10 cellular contexts compared by ENCODE assay signal in the genomic region with DNA sequence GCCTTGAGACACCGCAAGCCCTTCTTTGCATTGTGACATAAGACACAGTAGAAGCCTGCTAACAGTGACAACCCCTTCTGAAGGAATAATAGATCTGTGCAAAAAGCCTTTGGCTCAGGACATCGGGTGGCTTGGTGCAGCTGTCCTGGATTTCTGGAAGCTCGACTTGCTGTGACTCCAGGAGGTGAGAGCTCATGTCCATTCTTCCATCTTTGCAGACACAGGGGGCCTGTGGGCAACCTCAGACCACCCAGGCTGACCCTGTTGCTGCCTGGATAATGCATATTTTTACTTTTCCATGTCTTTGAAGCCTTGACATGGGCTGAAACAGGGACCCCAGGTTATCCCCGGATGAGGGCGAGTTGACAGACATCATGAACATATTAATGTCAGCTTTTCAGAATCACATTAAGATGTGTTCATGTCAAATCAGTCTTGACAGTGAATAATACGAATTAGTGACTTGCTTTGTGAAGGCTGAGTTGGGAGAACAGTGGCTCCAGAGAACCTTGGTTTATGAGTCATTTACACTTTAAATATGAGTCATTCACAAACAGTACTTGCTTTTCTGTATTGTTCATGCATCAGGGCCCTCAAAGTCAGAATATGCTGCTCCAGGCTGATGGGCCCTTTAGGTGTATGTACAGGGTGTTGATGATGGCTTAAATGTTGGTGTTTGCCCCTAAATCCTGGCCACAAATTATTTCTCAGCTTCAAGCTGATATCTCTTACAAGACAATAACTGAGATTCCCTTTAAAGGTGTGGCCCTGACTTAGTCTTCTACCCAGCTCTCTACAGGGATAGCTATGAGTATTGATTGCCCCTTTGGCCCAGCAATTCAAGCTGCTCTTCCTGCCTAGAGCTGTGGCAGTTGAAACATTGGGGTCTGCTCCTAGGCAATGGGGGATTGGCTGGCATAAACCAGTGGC.
A peak's percentile ranks its signal among the peaks of the same experiment; 100 is the strongest.
DNase-seq lines count a peak whose midpoint lies in the region; ATAC-seq and TF ChIP-seq lines count a peak whose summit lies in the region.
"Had no signal": no experiment of that assay in that cellular context is flagged by ENCODE, and none has a peak within 500 bp of the region (broad histone marks: within the 10 kb centered on the region; RNA-seq: fewer than 3 reads in every experiment).

No MANE protein-coding gene starts in this region.

- no peak overlapping the region for H3K27ac Mint-ChIP-seq in stimulated activated memory B cell treated with anti-CD40 and anti-IgM and Interleukin-4, amounts not matched to agents 10 μg/mL and 1 μg/mL and 100 μg/mL, for 72 hours
- H3K27ac Mint-ChIP-seq in T-helper 17 cell: no peak overlapping the region
- H3K27ac Mint-ChIP-seq: memory B cell had no signal

- no peak for TF ChIP-seq POLR2A in suprapubic skin (IDR thresholded peaks at IDR 0.05)

- 30% methylated on average over 6 of the region's 6 CpGs for whole genome bisulfite sequencing in mammary epithelial cell (ENCODE audit: low coverage, missing lambda C conversion rate)
- 78% methylated on average over 6 of the region's 6 CpGs for WGBS in suprapubic skin

- CTCF ChIA-PET in mammary epithelial cell (lab: Charles Lee; ENCODE audit: low non-redundant PET): no interaction called here

- no peaks in the 10 kb centered on the region for H3K79me2 ChIP-seq in mammary epithelial cell (ENCODE audit: insufficient read depth, low read length)

- H3K9me3 ChIP-seq in mammary epithelial cell (replicated peaks; ENCODE audit: insufficient read depth, low read length): no peaks in the 10 kb centered on the region
- H3K9me3 ChIP-seq in T-helper 17 cell (ENCODE audit: control insufficient read depth, low read length, poor library complexity, severe bottlenecking): no peaks in the 10 kb centered on the region
- peaks cover 9% of the 10 kb centered on the region for H3K9me3 ChIP-seq in suprapubic skin

- peaks cover 11% of the 10 kb centered on the region for H3K36me3 Mint-ChIP-seq in stimulated activated memory B cell treated with anti-CD40 and anti-IgM and Interleukin-4, amounts not matched to agents 10 μg/mL and 1 μg/mL and 100 μg/mL, for 72 hours
- peaks cover 2% of the 10 kb centered on the region for H3K36me3 Mint-ChIP-seq in T-helper 17 cell (ENCODE audit: low read depth)

- H3K27me3 ChIP-seq in mammary epithelial cell (ENCODE audit: insufficient read depth, low read length) (no peaks in the 10 kb centered on the region), suprapubic skin (no peaks in the 10 kb centered on the region)

- dilution Hi-C loops in mammary epithelial cell (cut with HindIII; ENCODE audit: low sequenced_read_pairs): no loop called here

- no peak overlapping the region for H3K4me3 ChIP-seq in mammary epithelial cell (replicated peaks in 1 of 3; ENCODE audit: insufficient read depth in 1 of 3, low read depth in 2 of 3, low read length in 3 of 3)
- no peak overlapping the region for H3K4me3 ChIP-seq in suprapubic skin

- no peak overlapping the region for H3K9ac ChIP-seq in mammary epithelial cell (ENCODE audit: insufficient read depth, low read length)

- no peaks in the 10 kb centered on the region for H4K20me1 ChIP-seq in mammary epithelial cell (ENCODE audit: insufficient read depth, low read length)

- TF ChIP-seq CTCF in mammary epithelial cell (conservative IDR thresholded peaks at IDR 0.05 in 1 of 2, IDR thresholded peaks at IDR 0.05 in 1 of 2; ENCODE audit: extremely low read depth in 1 of 2, insufficient read depth in 1 of 2, low read depth in 1 of 2, low read length in 2 of 2) (no peak), suprapubic skin (IDR thresholded peaks at IDR 0.05) (no peak)

- ATAC-seq in HG03378 (IDR thresholded peaks at IDR 0.05; ENCODE audit: unreplicated experiment) (peak; percentile 90), T-helper 17 cell (no peak), HG03521 (IDR thresholded peaks at IDR 0.05; ENCODE audit: unreplicated experiment) (no peak)
- ATAC-seq in stimulated activated memory B cell treated with anti-CD40 and anti-IgM and Interleukin-4, amounts not matched to agents 10 μg/mL and 1 μg/mL and 100 μg/mL, for 72 hours: peak; percentile 92

- H3K4me2 ChIP-seq in mammary epithelial cell (ENCODE audit: insufficient read depth, low read depth, low read length): peak overlapping the region; percentile 32

- intact Hi-C loops in mammary epithelial cell (cut with micrococcal nuclease): no loop called here

- H3K27me3 Mint-ChIP-seq in stimulated activated memory B cell treated with anti-CD40 and anti-IgM and Interleukin-4, amounts not matched to agents 10 μg/mL and 1 μg/mL and 100 μg/mL, for 72 hours: peaks cover 30% of the 10 kb centered on the region
- H3K27me3 Mint-ChIP-seq in T-helper 17 cell: peaks cover 28% of the 10 kb centered on the region

- no peaks in the 10 kb centered on the region for H3K36me3 ChIP-seq in mammary epithelial cell (ENCODE audit: insufficient read depth, low read length)
- no peaks in the 10 kb centered on the region for H3K36me3 ChIP-seq in suprapubic skin

- in situ Hi-C loops in mammary epithelial cell (cut with MboI; ENCODE audit: low sequenced_read_pairs in 2 of 2): no loop called here

- no peak overlapping the region for H3K4me3 Mint-ChIP-seq in stimulated activated memory B cell treated with anti-CD40 and anti-IgM and Interleukin-4, amounts not matched to agents 10 μg/mL and 1 μg/mL and 100 μg/mL, for 72 hours
- no peak overlapping the region for H3K4me3 Mint-ChIP-seq in T-helper 17 cell
- H3K4me3 Mint-ChIP-seq: memory B cell had no signal

- peaks cover 12% of the 10 kb centered on the region for H3K4me1 Mint-ChIP-seq in stimulated activated memory B cell treated with anti-CD40 and anti-IgM and Interleukin-4, amounts not matched to agents 10 μg/mL and 1 μg/mL and 100 μg/mL, for 72 hours
- H3K4me1 Mint-ChIP-seq in T-helper 17 cell: no peaks in the 10 kb centered on the region
- H3K4me1 Mint-ChIP-seq: memory B cell had no signal

- DNase-seq in activated naive CD4-positive, alpha-beta T cell treated with Interleukin-2 at 50 U/mL for 16 hours: peak; percentile 6
- DNase-seq in activated naive CD4-positive, alpha-beta T cell (lab: John Stamatoyannopoulos, UW): no peak
- DNase-seq in mammary epithelial cell (peak; percentile 84), T-helper 17 cell (no peak), suprapubic skin (ENCODE audit: low spot score in 2 of 2) (no peak)

- peak overlapping the region; percentile 6 for H2AFZ ChIP-seq in mammary epithelial cell (ENCODE audit: low read depth, low read length)

- TF ChIP-seq EP300 in suprapubic skin (IDR thresholded peaks at IDR 0.05): no peak

- H3K4me1 ChIP-seq in mammary epithelial cell (ENCODE audit: insufficient read depth, low read length) (peaks cover 34% of the 10 kb centered on the region), suprapubic skin (peaks cover 10% of the 10 kb centered on the region)

- H3K27ac ChIP-seq in mammary epithelial cell (ENCODE audit: insufficient read depth, low read depth, low read length) (peak overlapping the region; percentile 23), suprapubic skin (no peak overlapping the region)
- H3K27ac ChIP-seq: C4-2B had no signal

- H3K9me3 Mint-ChIP-seq in stimulated activated memory B cell treated with anti-CD40 and anti-IgM and Interleukin-4, amounts not matched to agents 10 μg/mL and 1 μg/mL and 100 μg/mL, for 72 hours: peaks cover 8% of the 10 kb centered on the region

- no TSS peak for BruUV-seq in mammary epithelial cell (replicated peaks; lab: Mats Ljungman, UMichigan)

Comparison
In these comparisons a context has a peak if more than half of its experiments do, and no peak if none do; other contexts are left out.
1. DNase-seq: peak in activated naive CD4-positive, alpha-beta T cell treated with Interleukin-2 at 50 U/mL for 16 hours (single experiment) and mammary epithelial cell (single experiment); none in activated naive CD4-positive, alpha-beta T cell (0 of 4), T-helper 17 cell (0 of 3) and suprapubic skin (0 of 2).
2. ATAC-seq: peak in HG03378 (single experiment) and stimulated activated memory B cell treated with anti-CD40 and anti-IgM and Interleukin-4, amounts not matched to agents 10 μg/mL and 1 μg/mL and 100 μg/mL, for 72 hours (single experiment); none in T-helper 17 cell (single experiment) and HG03521 (single experiment).